9 cellular contexts compared by ENCODE assay signal in the genomic region with DNA sequence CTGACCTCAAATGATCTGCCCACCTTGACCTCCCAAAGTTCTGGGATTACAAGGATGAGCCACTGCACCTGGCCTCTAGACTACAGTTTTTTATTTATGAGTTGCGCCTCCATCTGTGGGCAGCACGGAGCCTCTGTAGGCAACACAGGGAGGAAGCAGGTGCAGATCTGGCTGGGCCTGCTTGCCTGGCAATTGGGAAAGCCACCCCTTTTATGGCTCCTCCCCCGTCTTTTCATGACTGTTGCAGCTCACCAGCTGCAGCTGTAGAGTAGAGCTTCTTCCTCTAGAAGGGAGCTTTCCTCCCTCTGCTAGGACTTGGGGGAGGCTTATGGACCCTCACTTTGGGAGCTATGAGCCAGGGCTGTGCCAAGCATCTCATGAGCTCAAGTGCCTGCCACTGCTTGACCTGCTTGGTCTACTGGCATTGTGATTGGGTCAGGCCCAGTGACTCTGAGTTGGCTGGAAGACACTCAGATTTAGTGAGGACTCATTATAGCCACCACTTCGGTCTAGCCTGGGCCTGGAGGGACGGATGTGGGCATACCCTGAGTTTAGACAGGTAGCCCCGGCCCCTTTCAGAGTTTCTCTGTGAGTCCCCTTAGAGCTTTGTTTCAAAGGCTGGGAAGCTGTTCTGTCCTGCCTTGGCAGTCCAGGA. TPM values are rescaled to one million over a fixed set of nuclear protein-coding genes. Genes with fewer than 3 reads are reported as not detected.
DNase-seq lines count a peak whose midpoint lies in the region; ATAC-seq and TF ChIP-seq lines count a peak whose summit lies in the region.
"Had no signal": no experiment of that assay in that cellular context is flagged by ENCODE, and none has a peak within 500 bp of the region (broad histone marks: within the 10 kb centered on the region; RNA-seq: fewer than 3 reads in every experiment).

No MANE protein-coding gene starts in this region.

- H3K36me3 Mint-ChIP-seq in activated CD4-positive, alpha-beta T cell treated with anti-CD3 and anti-CD28 coated beads for 36 hours (ENCODE audit: low read depth) = peaks cover 8% of the 10 kb centered on the region
- H3K36me3 Mint-ChIP-seq in T-helper 17 cell (ENCODE audit: low read depth) (no peaks in the 10 kb centered on the region), neural progenitor cell (no peaks in the 10 kb centered on the region)

- H3K9ac ChIP-seq in neural progenitor cell = no peak overlapping the region

- peak; percentile 50 for ATAC-seq in activated CD4-positive, alpha-beta T cell treated with anti-CD3 and anti-CD28 coated beads for 36 hours
- ATAC-seq in HG03342 (IDR thresholded peaks at IDR 0.05; ENCODE audit: unreplicated experiment) = peak; percentile 55
- peak; percentile 54 for ATAC-seq in T-helper 17 cell
- ATAC-seq in HG02938 (IDR thresholded peaks at IDR 0.05; ENCODE audit: unreplicated experiment) = no peak
- ATAC-seq in GM18505 (IDR thresholded peaks at IDR 0.05; ENCODE audit: unreplicated experiment) = no peak

- no peak overlapping the region for H3K27ac ChIP-seq in neural progenitor cell
- H3K27ac ChIP-seq: pancreas had no signal

- H3K27me3 ChIP-seq in neural progenitor cell = no peaks in the 10 kb centered on the region
- H3K27me3 ChIP-seq in HAP-1 (ENCODE audit: low read depth) = no peaks in the 10 kb centered on the region
- H3K27me3 ChIP-seq: pancreas had no signal

- H3K9me3 Mint-ChIP-seq in activated CD4-positive, alpha-beta T cell treated with anti-CD3 and anti-CD28 coated beads for 36 hours (ENCODE audit: low read depth) = no peaks in the 10 kb centered on the region
- H3K9me3 Mint-ChIP-seq in neural progenitor cell = no peaks in the 10 kb centered on the region

- peak; percentile 36 for DNase-seq in activated CD4-positive, alpha-beta T cell treated with anti-CD3 and anti-CD28 coated beads for 36 hours
- DNase-seq in activated CD4-positive, alpha-beta T cell treated with anti-CD3 and anti-CD28 coated beads for 4 hours = no peak
- DNase-seq in T-helper 17 cell (no peak), neural progenitor cell (ENCODE audit: low spot score) (no peak), HAP-1 (ENCODE audit: low spot score in 2 of 2) (no peak)

- CTCF ChIA-PET in activated CD4-positive, alpha-beta T cell treated with anti-CD3 and anti-CD28 coated beads for 36 hours (lab: Charles Lee) = interaction anchor here (0.9 to 22.1 kb wide), 3 partner anchors 19 to 69 kb away, joined by 3 to 517 read pairs (median 5); no protein-coding TSS in a partner anchor

- H3F3A ChIP-seq in neural progenitor cell (ENCODE audit: low read depth) = no peaks in the 10 kb centered on the region

- no peaks in the 10 kb centered on the region for H3K9me3 ChIP-seq in T-helper 17 cell (ENCODE audit: control insufficient read depth, low read length, poor library complexity, severe bottlenecking)
- no peaks in the 10 kb centered on the region for H3K9me3 ChIP-seq in neural progenitor cell (ENCODE audit: low read depth)
- no peaks in the 10 kb centered on the region for H3K9me3 ChIP-seq in HAP-1
- H3K9me3 ChIP-seq: pancreas had no signal

- intact Hi-C loops in activated CD4-positive, alpha-beta T cell treated with anti-CD3 and anti-CD28 coated beads for 36 hours (cut with DNase I, micrococcal nuclease) = no loop called here

- H3K4me1 ChIP-seq in neural progenitor cell = no peaks in the 10 kb centered on the region
- H3K4me1 ChIP-seq in HAP-1 = no peaks in the 10 kb centered on the region
- H3K4me1 ChIP-seq: pancreas had no signal

- H2AFZ ChIP-seq in neural progenitor cell (replicated peaks) = no peak overlapping the region

- H3K27me3 Mint-ChIP-seq in activated CD4-positive, alpha-beta T cell treated with anti-CD3 and anti-CD28 coated beads for 36 hours = no peaks in the 10 kb centered on the region
- H3K27me3 Mint-ChIP-seq in T-helper 17 cell (no peaks in the 10 kb centered on the region), neural progenitor cell (ENCODE audit: insufficient read depth, low read depth) (peaks cover 8% of the 10 kb centered on the region)

- no peaks in the 10 kb centered on the region for H4K20me1 ChIP-seq in neural progenitor cell (ENCODE audit: low read depth)

- no peak for TF ChIP-seq POLR2A in GM18505 (IDR thresholded peaks at IDR 0.05; ENCODE audit: borderline replicate concordance, extremely low read depth, insufficient read depth, insufficient read length)

- no peak overlapping the region for H3K4me3 Mint-ChIP-seq in activated CD4-positive, alpha-beta T cell treated with anti-CD3 and anti-CD28 coated beads for 36 hours
- H3K4me3 Mint-ChIP-seq in T-helper 17 cell = no peak overlapping the region
- no peak overlapping the region for H3K4me3 Mint-ChIP-seq in neural progenitor cell

- no peak overlapping the region for H3K4me2 ChIP-seq in neural progenitor cell

- TF ChIP-seq CTCF in neural progenitor cell (IDR thresholded peaks at IDR 0.05) = no peak

- H3K27ac Mint-ChIP-seq in activated CD4-positive, alpha-beta T cell treated with anti-CD3 and anti-CD28 coated beads for 36 hours = no peak overlapping the region
- no peak overlapping the region for H3K27ac Mint-ChIP-seq in T-helper 17 cell
- H3K27ac Mint-ChIP-seq in neural progenitor cell = peak overlapping the region; percentile 82

- H3K4me1 Mint-ChIP-seq in activated CD4-positive, alpha-beta T cell treated with anti-CD3 and anti-CD28 coated beads for 36 hours = peaks cover 11% of the 10 kb centered on the region
- peaks cover 8% of the 10 kb centered on the region for H3K4me1 Mint-ChIP-seq in T-helper 17 cell
- H3K4me1 Mint-ChIP-seq in neural progenitor cell = peaks cover 12% of the 10 kb centered on the region

- H3K79me2 ChIP-seq in neural progenitor cell (ENCODE audit: low read depth) = no peaks in the 10 kb centered on the region

- in situ Hi-C loops in HAP-1 (cut with MboI; ENCODE audit: low sequenced_read_pairs) = no loop called here

- POLR2A ChIA-PET in activated CD4-positive, alpha-beta T cell treated with anti-CD3 and anti-CD28 coated beads for 36 hours (lab: Charles Lee) = interaction anchor here (0.5 kb wide), 1 partner anchor 18 kb away, joined by 3 read pairs; no protein-coding TSS in a partner anchor

- no peaks in the 10 kb centered on the region for H3K36me3 ChIP-seq in neural progenitor cell
- peaks cover 10% of the 10 kb centered on the region for H3K36me3 ChIP-seq in HAP-1 (replicated peaks)
- H3K36me3 ChIP-seq: pancreas had no signal

- H3K4me3 ChIP-seq in neural progenitor cell = no peak overlapping the region
- H3K4me3 ChIP-seq in HAP-1 = no peak overlapping the region
- H3K4me3 ChIP-seq: pancreas had no signal

RNA-seq across cellular contexts. Expression of gene SLC7A6, which starts 6.9 kb away (rescaled TPM):
- total RNA-seq in activated CD4-positive, alpha-beta T cell treated with anti-CD3 and anti-CD28 coated beads for 36 hours = 10 to 100 TPM; 55.7 to 58.7 TPM
- 100 to 1,000 TPM; 148 to 171 TPM for total RNA-seq in T-helper 17 cell
- 5.6 and 13.7 TPM in 2 replicates for total RNA-seq in neural progenitor cell (ENCODE audit: low replicate concordance)

RNA-seq across cellular contexts. Expression of gene PLA2G15, which starts 12.2 kb away (rescaled TPM):
- total RNA-seq in activated CD4-positive, alpha-beta T cell treated with anti-CD3 and anti-CD28 coated beads for 36 hours = 1 to 10 TPM; 6.0 to 7.0 TPM
- total RNA-seq in T-helper 17 cell (1 to 10 TPM; 6.6 to 7.4 TPM), neural progenitor cell (ENCODE audit: low replicate concordance) (3.8 and 11.7 TPM in 2 replicates)

RNA-seq across cellular contexts. Expression of gene ESRP2, which starts 21.5 kb away (rescaled TPM):
- under 1 TPM; 0.58 to 0.85 TPM for total RNA-seq in activated CD4-positive, alpha-beta T cell treated with anti-CD3 and anti-CD28 coated beads for 36 hours
- total RNA-seq in T-helper 17 cell (under 1 TPM; 0.10 to 0.16 TPM), neural progenitor cell (ENCODE audit: low replicate concordance) (1.5 and 5.4 TPM in 2 replicates)

RNA-seq across cellular contexts. Expression of gene SLC7A6OS, which starts 53.4 kb away (rescaled TPM):
- total RNA-seq in activated CD4-positive, alpha-beta T cell treated with anti-CD3 and anti-CD28 coated beads for 36 hours = 10 to 100 TPM; 17.4 to 21.7 TPM
- total RNA-seq in T-helper 17 cell (10 to 100 TPM; 35.3 to 36.0 TPM), neural progenitor cell (ENCODE audit: low replicate concordance) (18.7 and 18.8 TPM in 2 replicates)

RNA-seq across cellular contexts. Expression of gene PRMT7, which starts 53.4 kb away (rescaled TPM):
- total RNA-seq in activated CD4-positive, alpha-beta T cell treated with anti-CD3 and anti-CD28 coated beads for 36 hours = 10 to 100 TPM; 62.7 to 70.7 TPM
- total RNA-seq in T-helper 17 cell = 10 to 100 TPM; 55.2 to 59.4 TPM
- 70.2 and 79.7 TPM in 2 replicates for total RNA-seq in neural progenitor cell (ENCODE audit: low replicate concordance)

Comparison
In these comparisons a context has a peak if more than half of its experiments do, and no peak if none do; other contexts are left out.
1. ATAC-seq: peak in activated CD4-positive, alpha-beta T cell treated with anti-CD3 and anti-CD28 coated beads for 36 hours (single experiment), HG03342 (single experiment) and T-helper 17 cell (single experiment); none in HG02938 (single experiment) and GM18505 (single experiment).